ENCODE assay signal across 16 cellular contexts in the genomic region with DNA sequence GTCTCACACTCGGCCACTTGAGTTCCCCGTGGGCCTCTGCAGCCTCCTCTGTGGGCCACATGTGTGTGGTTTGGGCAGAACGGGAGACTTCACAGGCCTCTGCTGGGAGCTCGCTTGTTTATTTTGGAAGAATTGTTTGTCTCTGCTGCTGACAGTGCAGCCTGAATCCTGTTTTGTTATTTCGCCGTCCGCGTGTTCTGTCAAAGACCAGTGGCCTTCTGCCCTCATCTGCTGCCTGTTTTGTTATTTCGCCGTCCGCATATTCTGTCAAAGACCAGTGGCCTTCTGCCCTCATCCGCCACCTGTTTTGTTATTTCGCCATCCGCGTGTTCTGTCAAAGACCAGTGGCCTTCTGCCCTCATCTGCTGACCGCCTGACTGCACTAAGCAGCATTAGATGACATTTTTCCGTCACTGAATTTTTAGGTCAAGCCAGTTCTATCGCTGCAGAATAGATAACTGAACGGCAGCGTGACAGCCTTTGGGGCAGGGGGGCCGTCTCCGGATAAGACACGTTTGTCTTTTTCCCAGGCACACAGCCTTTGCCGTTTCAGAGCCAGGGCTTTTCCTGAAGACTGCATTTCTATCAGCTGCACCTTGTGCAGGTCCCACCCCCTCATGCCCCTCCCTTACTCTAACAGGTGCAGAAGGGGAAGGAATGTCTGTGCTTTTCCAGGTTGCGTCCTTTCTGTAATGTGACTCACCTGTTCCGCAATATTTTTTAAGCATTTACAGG.
DNase-seq lines count a peak whose midpoint lies in the region; ATAC-seq lines count a peak whose summit lies in the region.
"Had no signal": no experiment of that assay in that cellular context is flagged by ENCODE, and none has a peak within 500 bp of the region (broad histone marks: within the 10 kb centered on the region; RNA-seq: fewer than 3 reads in every experiment).

No MANE protein-coding gene starts in this region.

- DNase-seq in Right ventricle myocardium superior (peak; percentile 59), cardiac septum (ENCODE audit: low spot score) (no peak), left colon (peak; percentile 43 to 45), pons (ENCODE audit: low spot score) (peak; percentile 20), glomerular visceral epithelial cell (ENCODE audit: extremely low spot score) (no peak), cortex of kidney (lab: John Stamatoyannopoulos, UW) (no peak)
- DNase-seq in activated T-cell treated with anti-CD3 and anti-CD28 coated beads, Interleukin-2, amount 50 U/mL, for 48 hours, result no peak
- DNase-seq: 8988T; activated CD4-positive, alpha-beta T cell treated with anti-CD3 and anti-CD28 coated beads, Interleukin-2, amount 10 ng/mL, durations not matched to agents 7 days and 5 days; activated naive CD8-positive, alpha-beta T cell treated with anti-CD3 and anti-CD28 coated beads for 36 hours; activated T-cell treated with anti-CD3 and anti-CD28 coated beads, Interleukin-2, amount 50 U/mL, for 24 hours; DMS79; NCI-H1436; NCI-H446 treated with DMSO at 0.1 percent for 48 hours had no signal

- intact Hi-C loops in Right ventricle myocardium superior (cut with DNase I) (no loop called here), cardiac septum (cut with DNase I) (no loop called here), left colon (cut with DNase I, micrococcal nuclease) (no loop called here)

- peak; percentile 56 for ATAC-seq in Right ventricle myocardium superior (ENCODE audit: poor library complexity)
- ATAC-seq in left colon, result peak; percentile 86
- no peak for ATAC-seq in GM18873 (IDR thresholded peaks at IDR 0.05; ENCODE audit: low FRiP score, unreplicated experiment)
- ATAC-seq: GM23338 had no signal

Comparison
In these comparisons a context has a peak if more than half of its experiments do, and no peak if none do; other contexts are left out.
1. DNase-seq: peak in Right ventricle myocardium superior (single experiment), left colon (2 of 2) and pons (single experiment); none in cardiac septum (single experiment), activated T-cell treated with anti-CD3 and anti-CD28 coated beads, Interleukin-2, amount 50 U/mL, for 48 hours (0 of 2), glomerular visceral epithelial cell (single experiment) and cortex of kidney (single experiment).